ENCODE assay signal across 10 cellular contexts in the genomic region with DNA sequence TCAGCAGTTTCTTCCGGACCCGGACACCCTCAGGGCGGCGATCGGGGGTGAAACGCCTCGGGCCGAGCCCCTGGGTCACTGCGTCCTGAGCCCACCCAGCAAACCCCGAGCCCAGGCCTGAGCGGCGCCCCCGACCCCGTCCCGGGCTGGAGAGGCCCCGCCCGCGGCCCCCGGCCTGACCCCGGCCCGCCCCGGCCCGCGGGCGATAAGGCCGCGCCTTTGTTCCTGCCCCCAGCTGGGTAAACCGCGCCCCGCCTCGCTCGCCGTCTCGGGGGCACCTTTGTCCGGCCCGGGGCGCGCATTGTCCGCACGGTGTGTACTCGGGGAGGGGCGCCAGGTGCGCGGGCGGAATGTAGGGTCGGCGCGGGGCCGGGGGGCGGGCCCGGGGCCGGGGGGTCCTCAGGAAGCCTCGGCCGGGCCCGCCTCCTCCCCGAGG. TPM values are rescaled to one million over a fixed set of nuclear protein-coding genes. Genes with fewer than 3 reads are reported as not detected.
DNase-seq lines count a peak whose midpoint lies in the region; ATAC-seq, FAIRE-seq and TF ChIP-seq lines count a peak whose summit lies in the region.
"Had no signal": no experiment of that assay in that cellular context is flagged by ENCODE, and none has a peak within 500 bp of the region (broad histone marks: within the 10 kb centered on the region; RNA-seq: fewer than 3 reads in every experiment).

No MANE protein-coding gene starts in this region.

- H3K27me3 ChIP-seq in CD8-positive, alpha-beta memory T cell (ENCODE audit: insufficient read depth, low read length, poor library complexity, severe bottlenecking) = peaks cover 43% of the 10 kb centered on the region
- H3K27me3 ChIP-seq in dorsolateral prefrontal cortex = peaks cover 20 to 97% (median 71%) of the 10 kb centered on the region in 45 donors

- H3K27ac Mint-ChIP-seq in CD8-positive, alpha-beta memory T cell = no peak overlapping the region
- H3K27ac Mint-ChIP-seq in nephron progenitor cell = no peak overlapping the region

- no peaks in the 10 kb centered on the region for H3K9me3 ChIP-seq in CD8-positive, alpha-beta memory T cell (ENCODE audit: low read length)

- peaks cover 59 to 83% of the 10 kb centered on the region in 2 donors for H3K27me3 Mint-ChIP-seq in CD8-positive, alpha-beta memory T cell
- H3K27me3 Mint-ChIP-seq in nephron progenitor cell (ENCODE audit: low read depth, poor library complexity) = peaks cover 97% of the 10 kb centered on the region

- no peaks in the 10 kb centered on the region for H3K36me3 ChIP-seq in CD8-positive, alpha-beta memory T cell (ENCODE audit: insufficient read depth, low read length)

- CTCF ChIA-PET in CD8-positive, alpha-beta memory T cell (lab: Charles Lee) = no interaction called here

- POLR2A ChIA-PET in CD8-positive, alpha-beta memory T cell (lab: Charles Lee) = no interaction called here

- no peak for FAIRE-seq in GM12891 (lab: Jason Lieb, UNC)
- FAIRE-seq: GM18507 had no signal

- H3K27ac ChIP-seq in CD8-positive, alpha-beta memory T cell (ENCODE audit: low read depth, low read length) = no peak overlapping the region
- H3K27ac ChIP-seq in dorsolateral prefrontal cortex = no peak overlapping the region

- no peaks in the 10 kb centered on the region for H3K9me3 Mint-ChIP-seq in CD8-positive, alpha-beta memory T cell
- peaks cover 18% of the 10 kb centered on the region for H3K9me3 Mint-ChIP-seq in nephron progenitor cell

- H3K36me3 Mint-ChIP-seq in CD8-positive, alpha-beta memory T cell = peaks cover 0 to 2% (median 0%) of the 10 kb centered on the region in 3 donors
- H3K36me3 Mint-ChIP-seq in nephron progenitor cell (ENCODE audit: low read depth) = no peaks in the 10 kb centered on the region

- H3K4me3 Mint-ChIP-seq in CD8-positive, alpha-beta memory T cell = peak overlapping the region in 6 of 7 donors; percentile 56 to 83 (median 64)
- peak overlapping the region; percentile 13 for H3K4me3 Mint-ChIP-seq in nephron progenitor cell

- TF ChIP-seq CTCF in dorsolateral prefrontal cortex (IDR thresholded peaks at IDR 0.05 in 54 of 56, conservative IDR thresholded peaks at IDR 0.05 in 2 of 56; ENCODE audit: low read depth in 1 of 56, partially characterized antibody in 56 of 56) (no peak), nephron progenitor cell (IDR thresholded peaks at IDR 0.05) (no peak), omental fat pad (IDR thresholded peaks at IDR 0.05) (no peak)

- intact Hi-C loops in dorsolateral prefrontal cortex (cut with DNase I) = no loop called here

- no peak overlapping the region for H3K4me3 ChIP-seq in CD8-positive, alpha-beta memory T cell (ENCODE audit: low read length)
- peak overlapping the region in 44 of 59 donors; percentile 1 to 60 (median 40) for H3K4me3 ChIP-seq in dorsolateral prefrontal cortex

- peaks cover 22 to 38% (median 26%) of the 10 kb centered on the region in 3 donors for H3K4me1 Mint-ChIP-seq in CD8-positive, alpha-beta memory T cell
- peaks cover 33% of the 10 kb centered on the region for H3K4me1 Mint-ChIP-seq in nephron progenitor cell

- ATAC-seq in HG02798 (IDR thresholded peaks at IDR 0.05; ENCODE audit: poor library complexity, unreplicated experiment) = peak; percentile 27
- ATAC-seq in omental fat pad (ENCODE audit: low FRiP score) = no peak
- no peak for ATAC-seq in GM21529 (IDR thresholded peaks at IDR 0.05; ENCODE audit: unreplicated experiment)

- TF ChIP-seq POLR2A in GM12891 (IDR thresholded peaks at IDR 0.05; ENCODE audit: low read depth, low read length) = no peak

- H3K4me1 ChIP-seq in CD8-positive, alpha-beta memory T cell (ENCODE audit: insufficient read depth, low read length) = peaks cover 24% of the 10 kb centered on the region

- no peak for DNase-seq in CD8-positive, alpha-beta memory T cell
- DNase-seq in dorsolateral prefrontal cortex (peak in 1 of 10 donors; percentile 21), nephron progenitor cell (no peak), omental fat pad (ENCODE audit: low spot score) (no peak), H4 (ENCODE audit: low spot score) (no peak), GM12891 (ENCODE audit: insufficient read length, low spot score) (no peak)
- DNase-seq: anterior cingulate cortex had no signal

TF ChIP-seq in GM12891, 5 proteins besides CTCF, POLR2A, EP300 and RAD21:
- no peak for TF ChIP-seq POU2F2 (IDR thresholded peaks at IDR 0.05; ENCODE audit: low read depth, low read length)
- TF ChIP-seq PAX5 (IDR thresholded peaks at IDR 0.05; ENCODE audit: insufficient read depth, low read length, severe bottlenecking) = no peak
- no peak for TF ChIP-seq SPI1 (IDR thresholded peaks at IDR 0.05; ENCODE audit: low read depth, low read length)
- no peak for TF ChIP-seq POLR2AphosphoS5 (IDR thresholded peaks at IDR 0.05; ENCODE audit: low read depth, low read length)
- no peak for TF ChIP-seq TAF1 (IDR thresholded peaks at IDR 0.05; ENCODE audit: low read depth, low read length)

RNA-seq across cellular contexts. Expression of a gene that starts 10.8 kb away (rescaled TPM):
- total RNA-seq in CD8-positive, alpha-beta memory T cell = not detected
- polyA plus RNA-seq in CD8-positive, alpha-beta memory T cell = not detected
- not detected for total RNA-seq in dorsolateral prefrontal cortex
- not detected for total RNA-seq in omental fat pad
- 0.21 and 0.29 TPM in 2 replicates for total RNA-seq in H4 (2014; rRNA removed; shearing (Covaris generic))
- polyA plus RNA-seq in GM12891 (2012; ENCODE audit: low read depth, missing spikeins) = 0.39 TPM

RNA-seq across cellular contexts. Expression of a gene that starts 50.1 kb away (rescaled TPM):
- total RNA-seq in CD8-positive, alpha-beta memory T cell = 10 to 100 TPM; 34.2 to 34.3 TPM
- polyA plus RNA-seq in CD8-positive, alpha-beta memory T cell = 9.8 TPM
- total RNA-seq in dorsolateral prefrontal cortex (10 to 100 TPM; 14.2 to 36.0 (median 24.9) TPM), omental fat pad (10 to 100 TPM; 16.0 to 47.1 (median 19.7) TPM)
- total RNA-seq in H4 (2014; rRNA removed; shearing (Covaris generic)) = 6.9 and 7.1 TPM in 2 replicates
- 12.6 TPM for polyA plus RNA-seq in GM12891 (2012; ENCODE audit: low read depth, missing spikeins)
